21 cellular contexts compared by ENCODE assay signal in genomic region chr4:7624361-7624760, GRCh38.
"Had no signal": no experiment of that assay in that cellular context is flagged by ENCODE, and none has a peak within 500 bp of the region (broad histone marks: within the 10 kb centered on the region; RNA-seq: fewer than 3 reads in every experiment).

No MANE protein-coding gene starts in this region.

- H3K36me3 Mint-ChIP-seq: mesothelial cell of epicardium; naive thymus-derived CD4-positive, alpha-beta T cell; natural killer cell treated with Interleukin-12 subunit alpha and Interleukin-12 subunit beta and Interleukin-15 and Interleukin-18, amount 100 ng/mL, for 72 hours; type B pancreatic cell had no signal

- H3K4me1 ChIP-seq: right lobe of liver, uterus had no signal

- H3K27me3 ChIP-seq: ovary, right atrium auricular region, right lobe of liver, tibial nerve, uterus had no signal

- H3K36me3 ChIP-seq: left ventricle myocardium inferior, ovary, right atrium auricular region, right lobe of liver, tibial nerve, uterus had no signal

- ATAC-seq: mucosa of descending colon; naive thymus-derived CD4-positive, alpha-beta T cell; natural killer cell treated with Interleukin-12 subunit alpha and Interleukin-12 subunit beta and Interleukin-15 and Interleukin-18, amount 100 ng/mL, for 72 hours; right lobe of liver; stimulated activated naive CD8-positive, alpha-beta T cell treated with anti-CD3 and anti-CD28 coated beads, Interleukin-15, amount 100 ng/mL, for 72 hours had no signal

- H3K9me3 ChIP-seq: left ventricle myocardium inferior, mucosa of descending colon, ovary, right atrium auricular region, right lobe of liver, tibial nerve, uterus had no signal

- H3K4me3 ChIP-seq: left ventricle myocardium inferior, lung, mucosa of descending colon, ovary, right atrium auricular region, right lobe of liver, tibial nerve, uterus had no signal

- H3K27ac Mint-ChIP-seq: mesothelial cell of epicardium; naive thymus-derived CD4-positive, alpha-beta T cell; natural killer cell treated with Interleukin-12 subunit alpha and Interleukin-12 subunit beta and Interleukin-15 and Interleukin-18, amount 100 ng/mL, for 72 hours; progenitor cell of endocrine pancreas; type B pancreatic cell had no signal

- H3K4me1 Mint-ChIP-seq: mesothelial cell of epicardium; naive thymus-derived CD4-positive, alpha-beta T cell; stimulated activated naive CD8-positive, alpha-beta T cell treated with anti-CD3 and anti-CD28 coated beads, Interleukin-15, amount 100 ng/mL, for 72 hours had no signal

- H3K4me3 Mint-ChIP-seq: mesothelial cell of epicardium; naive thymus-derived CD4-positive, alpha-beta T cell; natural killer cell treated with Interleukin-12 subunit alpha and Interleukin-12 subunit beta and Interleukin-15 and Interleukin-18, amount 100 ng/mL, for 72 hours; stimulated activated naive CD8-positive, alpha-beta T cell treated with anti-CD3 and anti-CD28 coated beads, Interleukin-15, amount 100 ng/mL, for 72 hours; type B pancreatic cell had no signal

- DNase-seq: islet precursor cell; left ventricle myocardium inferior; mesendoderm; mucosa of descending colon; naive thymus-derived CD4-positive, alpha-beta T cell; ovary; right lobe of liver; stimulated activated CD4-positive, alpha-beta T cell treated with anti-CD3 and anti-CD28 coated beads, Interleukin-12 subunit alpha, Interleukin-12 subunit beta, amount 100 ng/mL, for 4 hours; stimulated activated CD4-positive, alpha-beta T cell treated with anti-CD3 and anti-CD28 coated beads, Interleukin-15, amount 100 ng/mL, for 24 hours; stimulated activated CD4-positive, alpha-beta T cell treated with anti-CD3 and anti-CD28 coated beads, Interleukin-2, amount 100 ng/mL, for 24 hours; stimulated activated CD4-positive, alpha-beta T cell treated with anti-CD3 and anti-CD28 coated beads, Interleukin-4, amount 100 ng/mL, for 1 hour; stimulated activated naive CD4-positive, alpha-beta T cell; stimulated activated naive CD8-positive, alpha-beta T cell treated with anti-CD3 and anti-CD28 coated beads, Interleukin-15, amount 100 ng/mL, for 72 hours; uterus had no signal

- H3K9me3 Mint-ChIP-seq: mesothelial cell of epicardium; naive thymus-derived CD4-positive, alpha-beta T cell; natural killer cell treated with Interleukin-12 subunit alpha and Interleukin-12 subunit beta and Interleukin-15 and Interleukin-18, amount 100 ng/mL, for 72 hours; type B pancreatic cell had no signal

- H3K27ac ChIP-seq: left ventricle myocardium inferior, ovary, right atrium auricular region, right lobe of liver, tibial nerve, uterus had no signal
